Comparison of ENCODE assay signal across 10 cellular contexts in the genomic region with DNA sequence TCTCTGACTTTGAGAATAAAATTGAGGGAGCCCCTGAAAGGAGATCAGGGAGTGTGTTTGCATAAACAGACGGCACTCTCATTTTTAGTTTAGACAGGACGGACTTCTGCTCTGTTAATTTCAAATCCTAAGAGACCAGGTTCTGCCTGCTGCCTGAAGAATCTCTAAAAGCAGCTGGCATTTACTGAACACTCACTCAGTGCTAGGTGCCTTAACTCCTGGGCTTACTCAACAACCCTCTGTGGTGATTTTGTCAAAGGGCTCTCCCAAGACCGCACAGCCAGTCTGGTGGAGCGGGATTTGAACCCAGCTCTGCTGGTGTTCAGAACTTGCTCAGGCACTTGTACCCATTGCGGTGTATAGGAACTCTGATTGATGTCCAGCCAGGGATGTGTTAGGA. TPM values are rescaled to one million over a fixed set of nuclear protein-coding genes. Genes with fewer than 3 reads are reported as not detected.
A peak's percentile ranks its signal among the peaks of the same experiment; 100 is the strongest.
DNase-seq lines count a peak whose midpoint lies in the region; ATAC-seq, FAIRE-seq and TF ChIP-seq lines count a peak whose summit lies in the region.
"Had no signal": no experiment of that assay in that cellular context is flagged by ENCODE, and none has a peak within 500 bp of the region (broad histone marks: within the 10 kb centered on the region; RNA-seq: fewer than 3 reads in every experiment).

No MANE protein-coding gene starts in this region.

- H3K4me3 ChIP-seq in A549 (no peak overlapping the region), HCT116 (replicated peaks in 1 of 2; ENCODE audit: low read depth in 1 of 2, low read length in 2 of 2) (peak overlapping the region in 1 of 2 experiments; percentile 87; a peak in 3 of 4 replicates), mononuclear cell (ENCODE audit: low read length) (peak overlapping the region; percentile 80)

- peak overlapping the region; percentile 88 for H3K27ac Mint-ChIP-seq in activated T-helper 17 cell treated with anti-CD3 and anti-CD28 coated beads, Interleukin-2, amount 50 U/mL, for 72 hours

- no peak for FAIRE-seq in A549 (lab: Jason Lieb, UNC)
- FAIRE-seq: D721Med had no signal

- POLR2A ChIA-PET in A549 (lab: Yijun Ruan, JAX), result no interaction called here
- POLR2A ChIA-PET in HCT116 (lab: Charles Lee), result interaction anchor here (1.2 to 1.3 kb wide), 2 partner anchors 8 to 10 kb away, joined by 3 to 4 read pairs; no protein-coding TSS in a partner anchor

- peak overlapping the region; percentile 95 for H3K9ac ChIP-seq in HCT116 (ENCODE audit: low read length)

- H3K27me3 ChIP-seq in HCT116 (ENCODE audit: insufficient read depth, low read length) (no peaks in the 10 kb centered on the region), mononuclear cell (ENCODE audit: insufficient read depth, low read length) (no peaks in the 10 kb centered on the region)

- TF ChIP-seq POLR2A in A549 (IDR thresholded peaks at IDR 0.05; ENCODE audit: low read length) (no peak), HCT116 (IDR thresholded peaks at IDR 0.05; ENCODE audit: borderline replicate concordance, extremely low read depth, insufficient read depth, insufficient read length) (no peak)

- ATAC-seq in A549 (no peak), HCT116 (no peak)
- no peak for ATAC-seq in activated T-helper 17 cell treated with anti-CD3 and anti-CD28 coated beads, Interleukin-2, amount 50 U/mL, for 72 hours (replicated peaks)

- H3K4me2 ChIP-seq in A549 (peak overlapping the region; percentile 85), HCT116 (ENCODE audit: low read length) (peak overlapping the region; percentile 96)

- 92% methylated on average over 5 of the region's 5 CpGs for WGBS in A549 (ENCODE audit: missing lambda C conversion rate)

- RAD21 ChIA-PET in HCT116 (lab: Charles Lee; ENCODE audit: low non-redundant PET in 1 of 2, low total read pairs in 2 of 2, uncharacterized antibody in 2 of 2, unreplicated experiment in 2 of 2), result interaction anchor here in 1 of 2 experiments (0.6 kb wide), 1 partner anchor 89 kb away, joined by 3 read pairs; no protein-coding TSS in a partner anchor

- peaks cover 34% of the 10 kb centered on the region for H3K4me1 Mint-ChIP-seq in activated T-helper 17 cell treated with anti-CD3 and anti-CD28 coated beads, Interleukin-2, amount 50 U/mL, for 72 hours

- peaks cover 63% of the 10 kb centered on the region for H3K36me3 Mint-ChIP-seq in activated T-helper 17 cell treated with anti-CD3 and anti-CD28 coated beads, Interleukin-2, amount 50 U/mL, for 72 hours (ENCODE audit: low read depth)

- TF ChIP-seq CTCF in A549 (IDR thresholded peaks at IDR 0.05) (no peak), HCT116 (IDR thresholded peaks at IDR 0.05 in 2 of 3, conservative IDR thresholded peaks at IDR 0.05 in 1 of 3; ENCODE audit: borderline replicate concordance in 1 of 3, insufficient read depth in 1 of 3, low read depth in 2 of 3, low read length in 2 of 3) (no peak)

- H3K9me3 ChIP-seq in A549, result no peaks in the 10 kb centered on the region
- no peaks in the 10 kb centered on the region for H3K9me3 ChIP-seq in HCT116 (ENCODE audit: control insufficient read depth in 1 of 2, insufficient read depth in 1 of 2, low read depth in 1 of 2, low read length in 2 of 2)
- H3K9me3 ChIP-seq in mononuclear cell (ENCODE audit: low read depth, low read length), result no peaks in the 10 kb centered on the region

- H3K4me3 Mint-ChIP-seq in activated T-helper 17 cell treated with anti-CD3 and anti-CD28 coated beads, Interleukin-2, amount 50 U/mL, for 72 hours, result peak overlapping the region; percentile 95

- no TSS peak for BruUV-seq in HCT116 (replicated peaks; lab: Mats Ljungman, UMichigan)

- TF ChIP-seq EP300 in A549 (IDR thresholded peaks at IDR 0.05), result no peak

- TF ChIP-seq RAD21 in A549 (conservative IDR thresholded peaks at IDR 0.05 in 1 of 2, IDR thresholded peaks at IDR 0.05 in 1 of 2) (no peak), HCT116 (IDR thresholded peaks at IDR 0.05; ENCODE audit: low read depth) (no peak)

- no peaks in the 10 kb centered on the region for H3K36me3 ChIP-seq in HCT116 (ENCODE audit: control insufficient read depth in 1 of 2, insufficient read depth in 2 of 2, low read length in 2 of 2)

- CTCF ChIA-PET in A549 (lab: Yijun Ruan, JAX) (interaction anchor here (0.7 to 12.4 kb wide), 9 partner anchors 9 to 129 kb away, joined by 3 to 190 read pairs (median 8); partner anchors contain the start of gene MORN3), HCT116 (lab: Charles Lee) (interaction anchor here (4.2 kb wide), 1 partner anchor 76 kb away, joined by 27 read pairs; no protein-coding TSS in a partner anchor)

- H3K4me1 ChIP-seq in A549, result peaks cover 41% of the 10 kb centered on the region
- peaks cover 30 to 49% of the 10 kb centered on the region in 2 experiments for H3K4me1 ChIP-seq in HCT116 (ENCODE audit: control insufficient read depth in 1 of 2, insufficient read depth in 2 of 2, low read length in 2 of 2)
- peaks cover 75% of the 10 kb centered on the region for H3K4me1 ChIP-seq in mononuclear cell (ENCODE audit: insufficient read depth, low read length)

- DNase-seq in A549 (ENCODE audit: low read depth in 1 of 2, low spot score in 1 of 2), result no peak
- no peak for DNase-seq in HCT116 (ENCODE audit: low read depth, low spot score)
- DNase-seq in NCI-H526 (lab: John Stamatoyannopoulos, UW), result no peak
- no peak for DNase-seq in NCI-H1436 (lab: John Stamatoyannopoulos, UW)
- DNase-seq in cortex of kidney (lab: John Stamatoyannopoulos, UW), result no peak
- no peak for DNase-seq in NCI-H2171 (lab: John Stamatoyannopoulos, UW)
- DNase-seq: NCI-H187 had no signal

- H3K27me3 Mint-ChIP-seq in activated T-helper 17 cell treated with anti-CD3 and anti-CD28 coated beads, Interleukin-2, amount 50 U/mL, for 72 hours, result no peaks in the 10 kb centered on the region

- H3K9me2 ChIP-seq in HCT116 (ENCODE audit: insufficient read depth), result no peaks in the 10 kb centered on the region

- H3K79me2 ChIP-seq in HCT116 (ENCODE audit: insufficient read depth, low read length), result peaks cover 59% of the 10 kb centered on the region

- intact Hi-C loops in HCT116 (cut with micrococcal nuclease), result loop anchor here (5.0 kb wide), 2 partner anchors 34 to 126 kb away; no protein-coding TSS in a partner anchor

- H4K20me1 ChIP-seq in HCT116 (ENCODE audit: insufficient read depth), result no peaks in the 10 kb centered on the region

- H3K9me3 Mint-ChIP-seq in activated T-helper 17 cell treated with anti-CD3 and anti-CD28 coated beads, Interleukin-2, amount 50 U/mL, for 72 hours, result no peaks in the 10 kb centered on the region

- peak overlapping the region in 1 of 2 experiments; percentile 92; a peak in 2 of 6 replicates for H3K27ac ChIP-seq in A549
- peak overlapping the region; percentile 79 for H3K27ac ChIP-seq in HCT116 (ENCODE audit: low read depth, low read length)

- H2AFZ ChIP-seq in HCT116 (ENCODE audit: low read depth, low read length, poor library complexity, severe bottlenecking), result no peak overlapping the region

TF ChIP-seq in A549, 52 proteins besides CTCF, POLR2A, EP300 and RAD21:
- TF ChIP-seq ZNF302 (CRISPR knock-in tag; IDR thresholded peaks at IDR 0.05) (no peak), SMC3 (IDR thresholded peaks at IDR 0.05) (no peak)

TF ChIP-seq in HCT116, 20 proteins besides CTCF, POLR2A, EP300 and RAD21 (continues in another document):
- TF ChIP-seq EZH2 (IDR thresholded peaks at IDR 0.05) (no peak), SRF (IDR thresholded peaks at IDR 0.05; ENCODE audit: low read depth) (no peak), ZNF274 (IDR thresholded peaks at IDR 0.05; ENCODE audit: low read depth, low read length) (no peak), CEBPB (IDR thresholded peaks at IDR 0.05; ENCODE audit: low read depth) (no peak), EGR1 (IDR thresholded peaks at IDR 0.05; ENCODE audit: low read depth) (no peak), CBX3 (IDR thresholded peaks at IDR 0.05; ENCODE audit: low read depth) (no peak), ELF1 (IDR thresholded peaks at IDR 0.05; ENCODE audit: borderline replicate concordance, low read depth) (no peak)
- TF ChIP-seq, protein P1, sequence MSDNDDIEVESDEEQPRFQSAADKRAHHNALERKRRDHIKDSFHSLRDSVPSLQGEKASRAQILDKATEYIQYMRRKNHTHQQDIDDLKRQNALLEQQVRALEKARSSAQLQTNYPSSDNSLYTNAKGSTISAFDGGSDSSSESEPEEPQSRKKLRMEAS (IDR thresholded peaks at IDR 0.05), result no peak

RNA-seq across cellular contexts. Expression of gene ORAI1, which starts 2.2 kb away (rescaled TPM):
- polyA plus RNA-seq in A549 (2011; rRNA removed) (22.1 and 26.6 TPM in 2 replicates), A549 (2017; fragmentation: RNase III; extraction: RNeasy Plus Mini Kit Qiagen cat#74134 plus additional on column Dnase treatment) (17.8 to 20.2 TPM (median 18.7 TPM) in 3 replicates)
- polyA plus RNA-seq in A549 (2012; cell fraction: cytosol; rRNA removed), result 53.4 and 84.4 TPM in 2 replicates
- 34.7 and 58.1 TPM in 2 replicates for polyA plus RNA-seq in A549 (2012; cell fraction: nucleus; rRNA removed)
- 15.7 and 29.4 TPM in 2 replicates for polyA minus RNA-seq in A549 (2011; rRNA and poly(A)+ RNA removed)
- total RNA-seq in HCT116 (2021; ENCODE audit: unreplicated experiment) (20.2 TPM), mononuclear cell (31.3 TPM)
- polyA plus RNA-seq in HCT116 (2012), result 23.7 and 26.7 TPM in 2 replicates
- total RNA-seq in activated T-helper 17 cell treated with anti-CD3 and anti-CD28 coated beads, Interleukin-2, amount 50 U/mL, for 72 hours, result 10 to 100 TPM; 24.0 to 31.3 TPM

RNA-seq across cellular contexts. Expression of gene MORN3, which starts 40.9 kb away (rescaled TPM):
- polyA plus RNA-seq in A549 (2011; rRNA removed) (0.17 and 0.47 TPM in 2 replicates), A549 (2017; fragmentation: RNase III; extraction: RNeasy Plus Mini Kit Qiagen cat#74134 plus additional on column Dnase treatment) (0.17 to 0.28 TPM (median 0.26 TPM) in 3 replicates)
- polyA plus RNA-seq in A549 (2012; cell fraction: cytosol; rRNA removed), result 0.21 and 0.24 TPM in 2 replicates
- 0.22 and 0.33 TPM in 2 replicates for polyA plus RNA-seq in A549 (2012; cell fraction: nucleus; rRNA removed)
- 0.05 and 0.12 TPM in 2 replicates for polyA minus RNA-seq in A549 (2011; rRNA and poly(A)+ RNA removed)
- total RNA-seq in HCT116 (2021; ENCODE audit: unreplicated experiment) (0.34 TPM), mononuclear cell (3.6 TPM)
- 0.49 and 0.70 TPM in 2 replicates for polyA plus RNA-seq in HCT116 (2012)
- 1 to 10 TPM; 1.4 to 2.5 TPM for total RNA-seq in activated T-helper 17 cell treated with anti-CD3 and anti-CD28 coated beads, Interleukin-2, amount 50 U/mL, for 72 hours

RNA-seq across cellular contexts. Expression of gene KDM2B, which starts 47.7 kb away (rescaled TPM):
- polyA plus RNA-seq in A549 (2011; rRNA removed), result 10.4 and 12.7 TPM in 2 replicates
- 15.0 and 25.1 TPM in 2 replicates for polyA plus RNA-seq in A549 (2012; cell fraction: cytosol; rRNA removed)
- polyA plus RNA-seq in A549 (2012; cell fraction: nucleus; rRNA removed), result 47.3 and 56.0 TPM in 2 replicates
- 18.1 to 18.4 TPM (median 18.3 TPM) in 3 replicates for polyA plus RNA-seq in A549 (2017; fragmentation: RNase III; extraction: RNeasy Plus Mini Kit Qiagen cat#74134 plus additional on column Dnase treatment)
- 20.4 and 34.1 TPM in 2 replicates for polyA minus RNA-seq in A549 (2011; rRNA and poly(A)+ RNA removed)
- total RNA-seq in HCT116 (2021; ENCODE audit: unreplicated experiment), result 36.7 TPM
- polyA plus RNA-seq in HCT116 (2012), result 23.7 and 28.4 TPM in 2 replicates
- total RNA-seq in activated T-helper 17 cell treated with anti-CD3 and anti-CD28 coated beads, Interleukin-2, amount 50 U/mL, for 72 hours, result 10 to 100 TPM; 64.2 to 76.4 TPM
- 63.7 TPM for total RNA-seq in mononuclear cell
